In genomic region chr10:12902135-12902572, GRCh38 we compare ENCODE assay signal across 8 cellular contexts.
DNase-seq lines count a peak whose midpoint lies in the region; ATAC-seq, FAIRE-seq and TF ChIP-seq lines count a peak whose summit lies in the region.

No MANE protein-coding gene starts in this region.

- H3K4me1 ChIP-seq in HepG2 (ENCODE audit: insufficient read depth, low read length): no peaks in the 10 kb centered on the region

- no TSS peak for BruUV-seq in HepG2 (replicated peaks; lab: Mats Ljungman, UMichigan)

- WGBS in HepG2 (ENCODE audit: low lambda C conversion rate): 0% methylated on average over 2 of the region's 2 CpGs

- H3K36me3 ChIP-seq in bronchial epithelial cell (ENCODE audit: control insufficient read depth, insufficient read depth, low read length): no peaks in the 10 kb centered on the region
- no peaks in the 10 kb centered on the region for H3K36me3 ChIP-seq in HepG2 (replicated peaks in 1 of 2; ENCODE audit: control insufficient read depth in 1 of 2, insufficient read depth in 2 of 2, low read length in 2 of 2)

- no peak for TF ChIP-seq POLR2A in HepG2 (IDR thresholded peaks at IDR 0.05; ENCODE audit: insufficient read depth in 1 of 2, low read depth in 2 of 2, low read length in 2 of 2)

- H3K9me3 ChIP-seq in HepG2 (ENCODE audit: low read length): no peaks in the 10 kb centered on the region

- TF ChIP-seq RAD21 in HepG2 (CRISPR knock-in tag; IDR thresholded peaks at IDR 0.05): peak; percentile 21; the same call in 1 of the 2 replicates

- no peak overlapping the region for H3K4me3 ChIP-seq in bronchial epithelial cell (ENCODE audit: low read depth, low read length)
- no peak overlapping the region for H3K4me3 ChIP-seq in HepG2 (replicated peaks in 1 of 3; ENCODE audit: insufficient read depth in 1 of 3, low read depth in 2 of 3, low read length in 3 of 3)

- no peaks in the 10 kb centered on the region for H3K79me2 ChIP-seq in HepG2 (ENCODE audit: insufficient read depth, low read length)

- TF ChIP-seq CTCF in bronchial epithelial cell (IDR thresholded peaks at IDR 0.05; ENCODE audit: insufficient read depth, low read length, severe bottlenecking): peak; percentile 70
- TF ChIP-seq CTCF in HepG2 (CRISPR knock-in tag; IDR thresholded peaks at IDR 0.05): peak; percentile 63

- no peak for FAIRE-seq in bronchial epithelial cell (lab: Jason Lieb, UNC)
- no peak for FAIRE-seq in HepG2 (lab: Jason Lieb, UNC)

- peak; percentile 36 for DNase-seq in NCI-H2196 (lab: John Stamatoyannopoulos, UW; ENCODE audit: unreplicated experiment)
- no peak for DNase-seq in NCI-H2196 treated with DMSO at 0.1 percent for 48 hours (lab: John Stamatoyannopoulos, UW; ENCODE audit: unreplicated experiment)
- DNase-seq in M059J (ENCODE audit: low read depth): peak; percentile 35
- DNase-seq in T-helper 1 cell: peak in 3 of 5 donors; percentile 24 to 44 (median 28)
- DNase-seq in bronchial epithelial cell (ENCODE audit: low read depth): peak; percentile 48
- peak; percentile 50 for DNase-seq in HepG2 (ENCODE audit: low spot score)
- DNase-seq in stimulated activated CD8-positive, alpha-beta memory T cell treated with anti-CD3 and anti-CD28 coated beads, Interleukin-4, amount 100 ng/mL, for 24 hours (ENCODE audit: low read depth): peak; percentile 19

- ATAC-seq in HepG2 (peak; percentile 57; the same call in 2 of the 3 replicates), GM21367 (IDR thresholded peaks at IDR 0.05; ENCODE audit: unreplicated experiment) (no peak)

- no peak overlapping the region for H3K4me2 ChIP-seq in HepG2 (ENCODE audit: low read depth, low read length)

- intact Hi-C loops in HepG2 (cut with micrococcal nuclease; ENCODE audit: unreplicated experiment): loop anchor here (1.0 kb wide), 3 partner anchors 120 to 184 kb away; no protein-coding TSS in a partner anchor

- H2AFZ ChIP-seq in HepG2 (ENCODE audit: low read length): no peak overlapping the region

- no peak overlapping the region for H3K27ac ChIP-seq in HepG2 (ENCODE audit: extremely low read length, insufficient read depth, low read length)

- no peaks in the 10 kb centered on the region for H4K20me1 ChIP-seq in HepG2 (ENCODE audit: insufficient read depth, low read length)

- in situ Hi-C loops in HepG2 (cut with HindIII; ENCODE audit: extremely low pct_ligation_motif_present, low pct_unique_long_range_greater_than_20kb): loop anchor here (5.0 kb wide), 1 partner anchor 180 kb away; no protein-coding TSS in a partner anchor

- TF ChIP-seq EP300 in HepG2 (IDR thresholded peaks at IDR 0.05; ENCODE audit: low read depth in 2 of 2, low read length in 2 of 2) (no peak), HepG2 (CRISPR knock-in tag; IDR thresholded peaks at IDR 0.05; ENCODE audit: borderline replicate concordance) (no peak)

- CTCF ChIA-PET in HepG2 (lab: Yijun Ruan, JAX; ENCODE audit: low intra/inter-chr PET ratio, low total read pairs): interaction anchor here (1.0 kb wide), 1 partner anchor 184 kb away, joined by 3 read pairs; no protein-coding TSS in a partner anchor

- H3K9ac ChIP-seq in HepG2 (ENCODE audit: insufficient read depth, low read depth, low read length): no peak overlapping the region

- POLR2A ChIA-PET in HepG2 (lab: Yijun Ruan, JAX): no interaction called here

- no peaks in the 10 kb centered on the region for H3K27me3 ChIP-seq in bronchial epithelial cell (ENCODE audit: control insufficient read depth, insufficient read depth, low read length)
- peaks cover 0 to 2% of the 10 kb centered on the region in 2 experiments; a peak in 2 of 5 replicates for H3K27me3 ChIP-seq in HepG2 (ENCODE audit: control insufficient read depth in 1 of 2, insufficient read depth in 2 of 2, low read length in 2 of 2)

TF ChIP-seq in HepG2, 621 proteins besides CTCF, POLR2A, EP300 and RAD21:
- TF ChIP-seq PAWR (CRISPR knock-in tag; IDR thresholded peaks at IDR 0.05; ENCODE audit: borderline replicate concordance) (no peak), SRF (IDR thresholded peaks at IDR 0.05; ENCODE audit: low read depth, low read length) (peak; percentile 80; the same call in 1 of the 2 replicates), ELK4 (CRISPR knock-in tag; IDR thresholded peaks at IDR 0.05; ENCODE audit: borderline replicate concordance) (no peak), FOXA1 (IDR thresholded peaks at IDR 0.05) (no peak), FOXA1 (CRISPR knock-in tag; IDR thresholded peaks at IDR 0.05) (no peak), STAG1 (CRISPR knock-in tag; IDR thresholded peaks at IDR 0.05) (peak; percentile 63), SMC3 (IDR thresholded peaks at IDR 0.05; ENCODE audit: low read length) (peak; percentile 53; the same call in 1 of the 2 replicates), ZNF687 (CRISPR knock-in tag; IDR thresholded peaks at IDR 0.05) (no peak), SRSF1 (optimal IDR thresholded peaks at IDR 0.05; ENCODE audit: low read depth, low read length) (no peak)
TF ChIP-seq in HepG2: peak in this region for 3.
